Comparison of ENCODE assay signal across 28 cellular contexts in the genomic region with DNA sequence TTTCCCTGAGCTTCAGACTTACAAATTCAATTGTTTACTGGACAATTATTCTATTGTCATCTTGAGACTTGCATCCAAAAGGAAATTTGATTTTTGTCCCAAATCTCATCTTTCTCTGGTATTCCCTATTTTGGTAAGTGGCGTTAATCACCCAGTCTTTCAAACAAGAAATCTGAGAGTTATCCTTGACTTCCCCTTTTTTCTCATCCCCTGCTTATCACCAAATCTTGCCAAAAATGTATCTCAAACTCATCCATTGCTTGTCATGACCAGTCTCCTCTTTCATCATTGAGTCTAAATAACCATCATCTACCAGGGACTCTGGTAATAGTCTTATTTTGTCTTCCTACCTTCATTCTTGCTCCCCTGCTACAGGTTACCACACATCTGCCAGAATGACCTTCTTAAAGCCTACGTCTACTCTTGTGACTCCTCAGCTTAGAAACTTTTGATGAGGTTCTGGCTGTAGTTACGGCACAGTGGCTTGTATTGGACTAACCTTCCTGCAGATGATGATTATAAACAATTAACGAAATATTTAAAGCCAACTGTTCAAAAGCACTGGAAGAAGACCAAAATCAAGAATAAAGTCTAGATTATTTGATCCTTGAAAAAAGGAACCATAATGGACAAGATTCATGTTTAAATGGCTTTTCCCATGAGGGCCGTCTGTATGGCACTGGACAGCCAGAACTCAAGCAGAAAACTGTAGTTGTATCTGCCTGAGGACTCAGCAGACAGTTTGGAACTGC.
"Had no signal": no experiment of that assay in that cellular context is flagged by ENCODE, and none has a peak within 500 bp of the region (broad histone marks: within the 10 kb centered on the region; RNA-seq: fewer than 3 reads in every experiment).

No MANE protein-coding gene starts in this region.

- H3K4me3 Mint-ChIP-seq: dendritic cell treated with granulocyte-macrophage colony-stimulating factor and Interleukin-4, amounts not matched to agents 40 ng/mL and 50 ng/mL, for 4 days; effector memory CD8-positive, alpha-beta T cell; endodermal cell; mesothelial cell of epicardium had no signal

- H3K9me3 ChIP-seq: colonic mucosa, esophagus squamous epithelium, gastrocnemius medialis, heart right ventricle, left lung, lower lobe of right lung, mucosa of descending colon had no signal

- DNase-seq: colonic mucosa; cortex of kidney; effector CD8-positive, alpha-beta T cell; effector memory CD8-positive, alpha-beta T cell; endodermal cell; erythroblast; esophagus squamous epithelium; foreskin fibroblast; foreskin melanocyte; gastrocnemius medialis; glutamatergic neuron; head of caudate nucleus; heart right ventricle; hippocampal formation; left cardiac atrium; left lung; left ventricle myocardium superior; lower lobe of right lung; mesenchymal stem cell; mucosa of descending colon; naive B cell had no signal

- H3K4me3 ChIP-seq: colonic mucosa, esophagus squamous epithelium, gastrocnemius medialis, heart right ventricle, left lung, lower lobe of right lung, mucosa of descending colon had no signal

- ATAC-seq: effector memory CD8-positive, alpha-beta T cell; esophagus mucosa; gastrocnemius medialis; heart right ventricle; left cardiac atrium; left lung; left ventricle myocardium superior; lower lobe of right lung; mucosa of descending colon had no signal

- H3K27me3 ChIP-seq: colonic mucosa had no signal

- H3K9me3 Mint-ChIP-seq: dendritic cell treated with granulocyte-macrophage colony-stimulating factor and Interleukin-4, amounts not matched to agents 40 ng/mL and 50 ng/mL, for 4 days; effector memory CD8-positive, alpha-beta T cell; endodermal cell had no signal

- H3K36me3 Mint-ChIP-seq: mesothelial cell of epicardium had no signal

- H3K27ac Mint-ChIP-seq: dendritic cell treated with granulocyte-macrophage colony-stimulating factor and Interleukin-4, amounts not matched to agents 40 ng/mL and 50 ng/mL, for 4 days; effector memory CD8-positive, alpha-beta T cell; endodermal cell; mesothelial cell of epicardium; naive B cell had no signal

- FAIRE-seq: endometrium, islet of Langerhans, keratinocyte had no signal

- H3K4me1 Mint-ChIP-seq: naive B cell had no signal

- H3K36me3 ChIP-seq: colonic mucosa, gastrocnemius medialis had no signal

- H3K4me1 ChIP-seq: colonic mucosa, esophagus squamous epithelium, gastrocnemius medialis, heart right ventricle, left lung, lower lobe of right lung had no signal

- H3K27ac ChIP-seq: colonic mucosa, epithelial cell of prostate, esophagus squamous epithelium, gastrocnemius medialis, heart right ventricle, left lung, lower lobe of right lung had no signal
